27 cellular contexts compared by ENCODE assay signal in the genomic region with DNA sequence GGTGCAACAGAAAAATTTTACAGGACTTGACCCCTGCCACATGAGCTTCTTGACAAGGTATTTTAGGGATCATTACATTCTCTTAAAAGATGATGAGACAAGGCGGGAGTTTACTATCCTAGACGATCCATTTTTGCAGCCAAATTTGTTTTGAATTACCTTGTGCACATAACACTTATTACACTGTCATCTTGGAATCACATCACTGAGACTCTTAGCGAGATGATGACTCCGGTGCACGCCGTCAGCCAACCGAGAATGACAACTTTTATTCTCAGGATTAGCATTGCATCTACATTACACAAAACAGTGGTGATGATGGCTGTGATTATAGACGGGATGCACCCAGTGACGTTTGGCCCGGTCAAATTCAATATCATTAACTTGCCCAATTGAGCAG.
"Had no signal": no experiment of that assay in that cellular context is flagged by ENCODE, and none has a peak within 500 bp of the region (broad histone marks: within the 10 kb centered on the region; RNA-seq: fewer than 3 reads in every experiment).

No MANE protein-coding gene starts in this region.

- H3K4me1 ChIP-seq: SJCRH30 had no signal

- H3K27ac Mint-ChIP-seq: activated CD4-positive, alpha-beta T cell treated with anti-CD3 and anti-CD28 coated beads for 36 hours; activated CD4-positive, alpha-beta T cell treated with anti-CD3 and anti-CD28 coated beads, Interleukin-2, amount 10 ng/mL, durations not matched to agents 7 days and 5 days; activated naive CD4-positive, alpha-beta T cell treated with anti-CD3 and anti-CD28 coated beads, Interleukin-2, amount 10 ng/mL, durations not matched to agents 7 days and 5 days; activated naive CD8-positive, alpha-beta T cell; activated naive CD8-positive, alpha-beta T cell treated with anti-CD3 and anti-CD28 coated beads, Interleukin-2, amount 50 U/mL, for 24 hours; T-helper 1 cell treated with Interleukin-12 subunit alpha and Interleukin-12 subunit beta and Interleukin-4 antibody, amounts not matched to agents 30 μg/mL and 1 μg/mL, for 36 hours; T-helper 2 cell treated with Interferon-gamma antibody and Interleukin-4, amounts not matched to agents 5 μg/mL and 100 μg/mL, for 36 hours had no signal

- H3K27me3 Mint-ChIP-seq: activated CD4-positive, alpha-beta T cell treated with anti-CD3 and anti-CD28 coated beads, Interleukin-2, amount 10 ng/mL, durations not matched to agents 7 days and 5 days; activated naive CD4-positive, alpha-beta T cell treated with anti-CD3 and anti-CD28 coated beads, Interleukin-2, amount 10 ng/mL, durations not matched to agents 7 days and 5 days had no signal

- H3K4me3 Mint-ChIP-seq: activated CD4-positive, alpha-beta T cell treated with anti-CD3 and anti-CD28 coated beads for 36 hours; activated CD4-positive, alpha-beta T cell treated with anti-CD3 and anti-CD28 coated beads, Interleukin-2, amount 10 ng/mL, durations not matched to agents 7 days and 5 days; activated naive CD4-positive, alpha-beta T cell treated with anti-CD3 and anti-CD28 coated beads, Interleukin-2, amount 10 ng/mL, durations not matched to agents 7 days and 5 days; activated naive CD8-positive, alpha-beta T cell; activated naive CD8-positive, alpha-beta T cell treated with anti-CD3 and anti-CD28 coated beads, Interleukin-2, amount 50 U/mL, for 24 hours; T-helper 1 cell treated with Interleukin-12 subunit alpha and Interleukin-12 subunit beta and Interleukin-4 antibody, amounts not matched to agents 30 μg/mL and 1 μg/mL, for 36 hours; T-helper 2 cell treated with Interferon-gamma antibody and Interleukin-4, amounts not matched to agents 5 μg/mL and 100 μg/mL, for 36 hours had no signal

- DNase-seq: activated CD4-positive, alpha-beta T cell treated with anti-CD3 and anti-CD28 coated beads for 36 hours; activated CD4-positive, alpha-beta T cell treated with anti-CD3 and anti-CD28 coated beads, Interleukin-2, amount 10 ng/mL, durations not matched to agents 7 days and 5 days; activated CD4-positive, alpha-beta T cell treated with anti-CD3 and anti-CD28 coated beads, Interleukin-2, amount 50 U/mL, for 48 hours; activated CD8-positive, alpha-beta memory T cell treated with anti-CD3 and anti-CD28 coated beads, Interleukin-2, amount 50 U/mL, for 48 hours; activated effector memory CD4-positive, alpha-beta T cell treated with Interleukin-2 at 50 U/mL for 16 hours; activated naive CD4-positive, alpha-beta T cell treated with anti-CD3 and anti-CD28 coated beads, Interleukin-2, amount 10 ng/mL, durations not matched to agents 7 days and 5 days; activated naive CD8-positive, alpha-beta T cell treated with anti-CD3 and anti-CD28 coated beads, Interleukin-2, amount 50 U/mL, for 24 hours; activated T-cell treated with anti-CD3 and anti-CD28 coated beads, Interleukin-2, amount 50 U/mL, for 48 hours; anterior cingulate cortex; brain microvascular endothelial cell; Karpas-422; KBM-7; NCI-H1105; NCI-H1436; NCI-H1694; NCI-H1930; NCI-H2081 treated with DMSO at 0.1 percent for 48 hours; NCI-H226; NCI-H446 treated with DMSO at 0.1 percent for 48 hours; NCI-H524; SHP77; SJCRH30 had no signal

- H3K4me1 Mint-ChIP-seq: activated CD4-positive, alpha-beta T cell treated with anti-CD3 and anti-CD28 coated beads for 36 hours; activated CD4-positive, alpha-beta T cell treated with anti-CD3 and anti-CD28 coated beads, Interleukin-2, amount 10 ng/mL, durations not matched to agents 7 days and 5 days; activated naive CD4-positive, alpha-beta T cell treated with anti-CD3 and anti-CD28 coated beads, Interleukin-2, amount 10 ng/mL, durations not matched to agents 7 days and 5 days; activated naive CD8-positive, alpha-beta T cell treated with anti-CD3 and anti-CD28 coated beads, Interleukin-2, amount 50 U/mL, for 24 hours had no signal

- H3K4me3 ChIP-seq: SJCRH30, SK-N-MC had no signal

- ATAC-seq: activated CD4-positive, alpha-beta T cell treated with anti-CD3 and anti-CD28 coated beads for 36 hours; activated naive CD8-positive, alpha-beta T cell treated with anti-CD3 and anti-CD28 coated beads, Interleukin-2, amount 50 U/mL, for 24 hours; Panc1 had no signal

- H3K27me3 ChIP-seq: brain microvascular endothelial cell, SJCRH30 had no signal

- H3K27ac ChIP-seq: brain microvascular endothelial cell, SJCRH30, SK-N-MC had no signal

- H3K9me3 ChIP-seq: SJCRH30 had no signal

- H3K36me3 Mint-ChIP-seq: activated naive CD4-positive, alpha-beta T cell treated with anti-CD3 and anti-CD28 coated beads, Interleukin-2, amount 10 ng/mL, durations not matched to agents 7 days and 5 days; activated naive CD8-positive, alpha-beta T cell had no signal

- H3K36me3 ChIP-seq: brain microvascular endothelial cell had no signal

- H3K9me3 Mint-ChIP-seq: activated CD4-positive, alpha-beta T cell treated with anti-CD3 and anti-CD28 coated beads, Interleukin-2, amount 10 ng/mL, durations not matched to agents 7 days and 5 days; activated naive CD4-positive, alpha-beta T cell treated with anti-CD3 and anti-CD28 coated beads, Interleukin-2, amount 10 ng/mL, durations not matched to agents 7 days and 5 days; activated naive CD8-positive, alpha-beta T cell treated with anti-CD3 and anti-CD28 coated beads, Interleukin-2, amount 50 U/mL, for 24 hours; T-helper 1 cell treated with Interleukin-12 subunit alpha and Interleukin-12 subunit beta and Interleukin-4 antibody, amounts not matched to agents 30 μg/mL and 1 μg/mL, for 36 hours; T-helper 2 cell treated with Interferon-gamma antibody and Interleukin-4, amounts not matched to agents 5 μg/mL and 100 μg/mL, for 36 hours had no signal
